Comparison of ENCODE assay signal across 27 cellular contexts in genomic region chr1:58095183-58095582, GRCh38.
"Had no signal": no experiment of that assay in that cellular context is flagged by ENCODE, and none has a peak within 500 bp of the region (broad histone marks: within the 10 kb centered on the region; RNA-seq: fewer than 3 reads in every experiment).

No MANE protein-coding gene starts in this region.

- DNase-seq: dorsolateral prefrontal cortex; effector CD4-positive, alpha-beta T cell; foreskin keratinocyte; heart right ventricle; hippocampal formation; immature natural killer cell; left ventricle myocardium superior; lower lobe of right lung; mucosa of descending colon; naive B cell; right lobe of liver; small intestine; stimulated activated CD4-positive, alpha-beta T cell treated with anti-CD3 and anti-CD28 coated beads, Interleukin-15, amount 100 ng/mL, for 24 hours; stimulated activated CD4-positive, alpha-beta T cell treated with anti-CD3 and anti-CD28 coated beads, Interleukin-2, amount 100 ng/mL, for 48 hours; stimulated activated naive B cell treated with anti-CD40 and anti-IgM and Interleukin-4, amounts not matched to agents 10 μg/mL and 1 μg/mL and 100 μg/mL, for 72 hours; transverse colon; upper lobe of right lung; uterus had no signal

- FAIRE-seq: colon, endothelial cell of umbilical vein, keratinocyte, small intestine had no signal

- H3K4me3 ChIP-seq: dorsolateral prefrontal cortex, esophagus muscularis mucosa, gastroesophageal sphincter, heart right ventricle, lower lobe of right lung, mucosa of descending colon, right lobe of liver, suprapubic skin, transverse colon, upper lobe of right lung, uterus had no signal

- H3K27ac ChIP-seq: dorsolateral prefrontal cortex, esophagus muscularis mucosa, foreskin keratinocyte, gastroesophageal sphincter, heart right ventricle, lower lobe of right lung, neutrophil, parathyroid adenoma, right lobe of liver, suprapubic skin, transverse colon, upper lobe of right lung, uterus had no signal

- ATAC-seq: foreskin keratinocyte; gastroesophageal sphincter; heart right ventricle; left ventricle myocardium superior; lower lobe of right lung; mucosa of descending colon; natural killer cell treated with Interleukin-12 subunit alpha and Interleukin-12 subunit beta and Interleukin-15 and Interleukin-18, amount 100 ng/mL, for 72 hours; right lobe of liver; stimulated activated naive B cell treated with anti-CD40 and anti-IgM and Interleukin-4, amounts not matched to agents 10 μg/mL and 1 μg/mL and 100 μg/mL, for 72 hours; upper lobe of right lung had no signal

- H3K27me3 ChIP-seq: esophagus muscularis mucosa, foreskin keratinocyte, gastroesophageal sphincter, neutrophil, right lobe of liver, suprapubic skin, transverse colon, upper lobe of right lung, uterus had no signal

- H3K79me2 ChIP-seq: parathyroid adenoma had no signal

- H3K9ac ChIP-seq: parathyroid adenoma had no signal

- H3K4me1 ChIP-seq: esophagus muscularis mucosa, foreskin keratinocyte, gastroesophageal sphincter, heart right ventricle, lower lobe of right lung, parathyroid adenoma, right lobe of liver, suprapubic skin, transverse colon, upper lobe of right lung, uterus had no signal

- H3K36me3 ChIP-seq: esophagus muscularis mucosa, gastroesophageal sphincter, heart right ventricle, lower lobe of right lung, neutrophil, right lobe of liver, suprapubic skin, transverse colon, upper lobe of right lung, uterus had no signal

- H3K9me3 ChIP-seq: esophagus muscularis mucosa, gastroesophageal sphincter, heart right ventricle, lower lobe of right lung, mucosa of descending colon, neutrophil, right lobe of liver, suprapubic skin, transverse colon, upper lobe of right lung, uterus had no signal

- H2AFZ ChIP-seq: parathyroid adenoma had no signal
